Comparison of ENCODE assay signal across 10 cellular contexts in the genomic region with DNA sequence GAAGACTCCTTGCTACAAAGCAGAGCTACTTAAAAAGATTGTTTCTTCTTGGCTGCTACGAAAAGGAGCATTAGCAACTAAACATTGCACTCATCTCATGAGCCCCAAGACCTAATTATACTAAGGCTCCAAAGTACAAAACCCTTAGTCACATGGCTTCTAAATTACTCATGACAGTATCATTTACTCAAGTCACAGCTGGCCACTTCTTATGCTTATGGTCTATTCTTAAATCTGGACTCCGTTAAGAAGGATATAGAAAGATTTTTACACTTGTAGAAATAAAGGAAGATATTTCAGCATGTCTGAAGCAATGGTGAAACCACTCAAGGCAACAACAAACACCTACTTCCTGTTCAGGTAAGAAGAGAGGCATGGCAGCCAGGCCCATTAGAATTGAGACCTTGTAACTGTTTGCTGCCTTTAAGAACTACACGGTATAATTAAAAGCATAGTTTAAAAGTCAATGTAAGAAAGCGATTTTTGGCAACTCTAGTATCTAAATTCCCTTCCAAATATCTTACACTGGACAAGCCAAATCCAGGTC. TPM values are rescaled to one million over a fixed set of nuclear protein-coding genes. Genes with fewer than 3 reads are reported as not detected.
DNase-seq lines count a peak whose midpoint lies in the region; ATAC-seq and TF ChIP-seq lines count a peak whose summit lies in the region.
"Had no signal": no experiment of that assay in that cellular context is flagged by ENCODE, and none has a peak within 500 bp of the region (broad histone marks: within the 10 kb centered on the region; RNA-seq: fewer than 3 reads in every experiment).

No MANE protein-coding gene starts in this region.

- no peak overlapping the region for H3K4me3 ChIP-seq in colonic mucosa
- H3K4me3 ChIP-seq in upper lobe of right lung = no peak overlapping the region
- H3K4me3 ChIP-seq in heart right ventricle = no peak overlapping the region
- H3K4me3 ChIP-seq: adrenal gland had no signal

- H3K4me1 Mint-ChIP-seq in activated naive CD4-positive, alpha-beta T cell treated with anti-CD3 and anti-CD28 coated beads for 36 hours (ENCODE audit: low read depth) = peaks cover 96% of the 10 kb centered on the region

- ATAC-seq in HG03520 (IDR thresholded peaks at IDR 0.05; ENCODE audit: unreplicated experiment) = peak; percentile 41
- ATAC-seq in upper lobe of right lung = peak; percentile 46
- no peak for ATAC-seq in heart right ventricle

- H3K4me3 Mint-ChIP-seq in activated naive CD4-positive, alpha-beta T cell treated with anti-CD3 and anti-CD28 coated beads for 36 hours = peak overlapping the region; percentile 17

- H3K4me1 ChIP-seq in colonic mucosa = no peaks in the 10 kb centered on the region
- H3K4me1 ChIP-seq in upper lobe of right lung = peaks cover 37% of the 10 kb centered on the region
- H3K4me1 ChIP-seq in heart right ventricle = peaks cover 0 to 83% (median 20%) of the 10 kb centered on the region in 9 donors

- peaks cover 41% of the 10 kb centered on the region for H3K36me3 Mint-ChIP-seq in activated naive CD4-positive, alpha-beta T cell treated with anti-CD3 and anti-CD28 coated beads for 36 hours (ENCODE audit: low read depth)

- H3K9ac ChIP-seq in colonic mucosa (ENCODE audit: low read depth in 2 of 2, low read length in 2 of 2) = no peak overlapping the region

- H3K9me3 ChIP-seq in colonic mucosa (no peaks in the 10 kb centered on the region), upper lobe of right lung (no peaks in the 10 kb centered on the region), heart right ventricle (no peaks in the 10 kb centered on the region)
- H3K9me3 ChIP-seq: adrenal gland had no signal

- intact Hi-C loops in activated naive CD4-positive, alpha-beta T cell treated with anti-CD3 and anti-CD28 coated beads for 36 hours (cut with micrococcal nuclease) = loop anchor here (1.0 to 5.0 kb wide), 7 partner anchors 10 to 1133 kb away; no protein-coding TSS in a partner anchor
- intact Hi-C loops in colonic mucosa (cut with DNase I) (no loop called here), upper lobe of right lung (cut with DNase I) (no loop called here), heart right ventricle (cut with DNase I) (no loop called here)

- H3K27ac ChIP-seq in colonic mucosa (peak overlapping the region; percentile 4), upper lobe of right lung (no peak overlapping the region), heart right ventricle (peak overlapping the region in 1 of 10 donors; percentile 77)
- H3K27ac ChIP-seq: adrenal gland had no signal

- no peak for DNase-seq in activated naive CD4-positive, alpha-beta T cell treated with anti-CD3 and anti-CD28 coated beads for 36 hours
- no peak for DNase-seq in activated naive CD4-positive, alpha-beta T cell treated with Interleukin-2 at 50 U/mL for 16 hours
- DNase-seq in colonic mucosa = no peak
- no peak for DNase-seq in upper lobe of right lung
- no peak for DNase-seq in NCI-H1417 treated with DMSO at 0.1 percent for 48 hours (lab: John Stamatoyannopoulos, UW)
- DNase-seq in GF-D8 (lab: John Stamatoyannopoulos, UW) = no peak
- no peak for DNase-seq in heart right ventricle
- DNase-seq: adrenal gland, NCI-H1092 treated with DMSO at 0.1 percent for 48 hours had no signal

- H3K36me3 ChIP-seq in colonic mucosa (no peaks in the 10 kb centered on the region), upper lobe of right lung (no peaks in the 10 kb centered on the region), heart right ventricle (peaks cover 0 to 12% (median 0%) of the 10 kb centered on the region in 9 donors)
- H3K36me3 ChIP-seq: adrenal gland had no signal

- peak overlapping the region; percentile 92 for H3K27ac Mint-ChIP-seq in activated naive CD4-positive, alpha-beta T cell treated with anti-CD3 and anti-CD28 coated beads for 36 hours

- H3K27me3 ChIP-seq in colonic mucosa = no peaks in the 10 kb centered on the region
- H3K27me3 ChIP-seq in upper lobe of right lung = no peaks in the 10 kb centered on the region
- H3K27me3 ChIP-seq in heart right ventricle = no peaks in the 10 kb centered on the region
- H3K27me3 ChIP-seq: adrenal gland had no signal

- 91 to 93% methylated on average over 4 of the region's 4 CpGs for WGBS in heart right ventricle, 2 donors

- TF ChIP-seq CTCF in colonic mucosa (IDR thresholded peaks at IDR 0.05) (no peak), upper lobe of right lung (IDR thresholded peaks at IDR 0.05) (no peak), heart right ventricle (IDR thresholded peaks at IDR 0.05) (no peak)

- no peaks in the 10 kb centered on the region for H3K27me3 Mint-ChIP-seq in activated naive CD4-positive, alpha-beta T cell treated with anti-CD3 and anti-CD28 coated beads for 36 hours (ENCODE audit: low read depth)

- H3K9me3 Mint-ChIP-seq in activated naive CD4-positive, alpha-beta T cell treated with anti-CD3 and anti-CD28 coated beads for 36 hours = no peaks in the 10 kb centered on the region

- CTCF ChIA-PET in activated naive CD4-positive, alpha-beta T cell treated with anti-CD3 and anti-CD28 coated beads for 36 hours (lab: Charles Lee) = interaction anchor here (1.0 kb wide), 2 partner anchors 10 to 103 kb away, joined by 3 read pairs; no protein-coding TSS in a partner anchor

RNA-seq across cellular contexts. Expression of gene ANKRD44, which starts 12.7 kb away (rescaled TPM):
- total RNA-seq in activated naive CD4-positive, alpha-beta T cell treated with anti-CD3 and anti-CD28 coated beads for 36 hours = 100 to 1,000 TPM in 1 of 2 experiments, 10 to 100 TPM in 1; 87.8 to 101 TPM
- total RNA-seq in colonic mucosa (1 to 10 TPM; 7.0 to 7.9 TPM), upper lobe of right lung (51.4 TPM), heart right ventricle (10 to 100 TPM in 1 of 10 donors, 1 to 10 TPM in 9; 4.2 to 20.1 (median 7.3) TPM)
- 1 to 10 TPM; 1.1 to 2.3 TPM for polyA plus RNA-seq in heart right ventricle

Comparison
In these comparisons a context has a peak if more than half of its experiments do, and no peak if none do; other contexts are left out.
1. ATAC-seq: peak in HG03520 (single experiment) and upper lobe of right lung (single experiment); none in heart right ventricle (0 of 8).